ENCODE assay signal across 14 cellular contexts in genomic region chr1:184929711-184930202, GRCh38. TPM values are rescaled to one million over a fixed set of nuclear protein-coding genes. Genes with fewer than 3 reads are reported as not detected.
DNase-seq lines count a peak whose midpoint lies in the region; ATAC-seq, FAIRE-seq and TF ChIP-seq lines count a peak whose summit lies in the region.
"Had no signal": no experiment of that assay in that cellular context is flagged by ENCODE, and none has a peak within 500 bp of the region (broad histone marks: within the 10 kb centered on the region; RNA-seq: fewer than 3 reads in every experiment).

No MANE protein-coding gene starts in this region.

- FAIRE-seq in K562 (lab: Jason Lieb, UNC): no peak
- FAIRE-seq: A204.1 had no signal

- H3K36me3 ChIP-seq in K562 (ENCODE audit: control insufficient read depth, insufficient read depth, low read length): no peaks in the 10 kb centered on the region
- H3K36me3 ChIP-seq: spleen had no signal

- in situ Hi-C loops in K562 (cut with MboI): no loop called here

- DNase-seq in NCI-H1092 treated with DMSO at 0.1 percent for 48 hours (lab: John Stamatoyannopoulos, UW) (peak; percentile 45), NCI-H1092 (lab: John Stamatoyannopoulos, UW) (no peak), NCI-H345 treated with DMSO at 0.1 percent for 48 hours (lab: John Stamatoyannopoulos, UW; ENCODE audit: unreplicated experiment) (peak; percentile 92), K562 (ENCODE audit: extremely low read depth in 1 of 4, low spot score in 3 of 4) (peak in 1 of 4 experiments; percentile 16), renal cortical epithelial cell (ENCODE audit: low read depth) (peak; percentile 54), SKM-1 treated with dmso at 0.1 percent for 144 hours (lab: John Stamatoyannopoulos, UW; ENCODE audit: unreplicated experiment) (no peak), superior temporal gyrus (ENCODE audit: extremely low spot score) (no peak)
- DNase-seq in stimulated activated CD4-positive, alpha-beta T cell treated with anti-CD3 and anti-CD28 coated beads, Interleukin-12 subunit alpha, Interleukin-12 subunit beta, amount 100 ng/mL, for 4 hours: no peak
- DNase-seq: aorta, EL, islet precursor cell, nephron progenitor cell, spleen had no signal

- H3K27me3 ChIP-seq in K562 (ENCODE audit: control insufficient read depth in 2 of 2, insufficient read depth in 2 of 2, low read length in 2 of 2): no peaks in the 10 kb centered on the region
- H3K27me3 ChIP-seq: spleen had no signal

- intact Hi-C loops in K562 (cut with micrococcal nuclease): loop anchor here (2.0 to 5.0 kb wide), 2 partner anchors 43 to 122 kb away; no protein-coding TSS in a partner anchor

- WGBS in K562 (ENCODE audit: insufficient coverage, low coverage, missing lambda C conversion rate): 0% methylated on average over 3 of the region's 3 CpGs

- ATAC-seq in K562: peak; percentile 85

- CTCF ChIA-PET in K562 (lab: Yijun Ruan, JAX; ENCODE audit: low intra/inter-chr PET ratio): no interaction called here

- no peak overlapping the region for H3K4me3 ChIP-seq in K562
- H3K4me3 ChIP-seq: spleen had no signal

- no peak for TF ChIP-seq POLR2A in K562 (conservative IDR thresholded peaks at IDR 0.05)

- no peaks in the 10 kb centered on the region for H3K9me1 ChIP-seq in K562 (ENCODE audit: control insufficient read depth, insufficient read depth, low read length)

- no peak overlapping the region for H3K9ac ChIP-seq in K562 (ENCODE audit: insufficient read depth in 1 of 2, low read depth in 2 of 2, low read length in 2 of 2)

- H3K27ac ChIP-seq in K562 (ENCODE audit: extremely low read depth, low read depth, low read length): peak overlapping the region; percentile 10; the same call in 2 of the 3 replicates

- no peak overlapping the region for H2AFZ ChIP-seq in K562 (ENCODE audit: low read depth, low read length)

- peak overlapping the region; percentile 44 for H3K4me2 ChIP-seq in K562 (ENCODE audit: insufficient read depth, low read length)

- no peaks in the 10 kb centered on the region; the same call in 2 of the 3 replicates for H3K79me2 ChIP-seq in K562 (ENCODE audit: control insufficient read depth, insufficient read depth, low read length)

- 0 out of 2 replicates have a peak, but pooled peaks cover 9% of the 10 kb centered on the region for H4K20me1 ChIP-seq in K562 (replicated peaks; ENCODE audit: control insufficient read depth, insufficient read depth, low read length)

- peaks cover 0 to 10% of the 10 kb centered on the region in 2 experiments; a peak in 2 of 5 replicates for H3K4me1 ChIP-seq in K562 (replicated peaks in 1 of 2; ENCODE audit: control insufficient read depth in 2 of 2, insufficient read depth in 2 of 2, low read length in 2 of 2)

- no TSS peak for BruUV-seq in K562 (replicated peaks; lab: Mats Ljungman, UMichigan)

- TF ChIP-seq CTCF in K562 (IDR thresholded peaks at IDR 0.05 in 2 of 3, conservative IDR thresholded peaks at IDR 0.05 in 1 of 3; ENCODE audit: insufficient read depth in 2 of 3, low read depth in 1 of 3, low read length in 3 of 3): no peak

- TF ChIP-seq RAD21 in K562 (CRISPR knock-in tag; conservative IDR thresholded peaks at IDR 0.05 in 1 of 2, IDR thresholded peaks at IDR 0.05 in 1 of 2): no peak; a peak in 1 of 4 replicates

- TF ChIP-seq EP300 in K562 (IDR thresholded peaks at IDR 0.05; ENCODE audit: low read length): peak; percentile 91

- POLR2A ChIA-PET in K562 (lab: Yijun Ruan, JAX): interaction anchor here (0.7 to 1.7 kb wide), 5 partner anchors 8 to 29 kb away, joined by 3 to 7 read pairs (median 3); no protein-coding TSS in a partner anchor

- no peaks in the 10 kb centered on the region for H3K9me3 ChIP-seq in K562 (replicated peaks; ENCODE audit: control insufficient read depth, insufficient read depth, low read depth, low read length)

TF ChIP-seq in K562, 482 proteins besides CTCF, POLR2A, EP300 and RAD21 (continues in another document):
- TF ChIP-seq PML (IDR thresholded peaks at IDR 0.05; ENCODE audit: low read length) (0 out of 2 replicates have a peak, but pooled peaks have one; percentile 21), SMARCA5 (IDR thresholded peaks at IDR 0.05) (no peak), TCFL5 (CRISPR knock-in tag; conservative IDR thresholded peaks at IDR 0.05) (no peak), PRMT5 (CRISPR knock-in tag; IDR thresholded peaks at IDR 0.05) (no peak), MYC (IDR thresholded peaks at IDR 0.05; ENCODE audit: low read depth, low read length) (peak; percentile 62), MYC (CRISPR knock-in tag; IDR thresholded peaks at IDR 0.05; ENCODE audit: borderline replicate concordance, low read depth) (no peak), NR2C1 (IDR thresholded peaks at IDR 0.05) (no peak), NR2C1 (tag; IDR thresholded peaks at IDR 0.05) (no peak), GABPA (tag; conservative IDR thresholded peaks at IDR 0.05; ENCODE audit: low read depth) (0 out of 2 replicates have a peak, but pooled peaks have one; percentile 23), ZEB2 (IDR thresholded peaks at IDR 0.05) (no peak), CCAR2 (IDR thresholded peaks at IDR 0.05; ENCODE audit: low read depth, low read length) (no peak), KLF16 (IDR thresholded peaks at IDR 0.05) (peak; percentile 48; the same call in 1 of the 2 replicates), SREBF1 (IDR thresholded peaks at IDR 0.05; ENCODE audit: borderline replicate concordance, low read depth, low read length) (no peak), BACH1 (tag; IDR thresholded peaks at IDR 0.05) (no peak), PCBP1 (IDR thresholded peaks at IDR 0.05; ENCODE audit: low read depth, low read length, poor library complexity, severe bottlenecking) (no peak), SMC3 (conservative IDR thresholded peaks at IDR 0.05; ENCODE audit: insufficient read depth, low read depth, low read length) (no peak), JUN (IDR thresholded peaks at IDR 0.05; ENCODE audit: borderline replicate concordance, low read depth, low read length) (peak; percentile 24; the same call in 1 of the 2 replicates), JUN (CRISPR knock-in tag; IDR thresholded peaks at IDR 0.05; ENCODE audit: borderline replicate concordance) (no peak)
- TF ChIP-seq, protein P1, sequence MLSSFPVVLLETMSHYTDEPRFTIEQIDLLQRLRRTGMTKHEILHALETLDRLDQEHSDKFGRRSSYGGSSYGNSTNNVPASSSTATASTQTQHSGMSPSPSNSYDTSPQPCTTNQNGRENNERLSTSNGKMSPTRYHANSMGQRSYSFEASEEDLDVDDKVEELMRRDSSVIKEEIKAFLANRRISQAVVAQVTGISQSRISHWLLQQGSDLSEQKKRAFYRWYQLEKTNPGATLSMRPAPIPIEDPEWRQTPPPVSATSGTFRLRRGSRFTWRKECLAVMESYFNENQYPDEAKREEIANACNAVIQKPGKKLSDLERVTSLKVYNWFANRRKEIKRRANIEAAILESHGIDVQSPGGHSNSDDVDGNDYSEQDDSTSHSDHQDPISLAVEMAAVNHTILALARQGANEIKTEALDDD (IDR thresholded peaks at IDR 0.05): peak; percentile 84
- TF ChIP-seq, protein P2, sequence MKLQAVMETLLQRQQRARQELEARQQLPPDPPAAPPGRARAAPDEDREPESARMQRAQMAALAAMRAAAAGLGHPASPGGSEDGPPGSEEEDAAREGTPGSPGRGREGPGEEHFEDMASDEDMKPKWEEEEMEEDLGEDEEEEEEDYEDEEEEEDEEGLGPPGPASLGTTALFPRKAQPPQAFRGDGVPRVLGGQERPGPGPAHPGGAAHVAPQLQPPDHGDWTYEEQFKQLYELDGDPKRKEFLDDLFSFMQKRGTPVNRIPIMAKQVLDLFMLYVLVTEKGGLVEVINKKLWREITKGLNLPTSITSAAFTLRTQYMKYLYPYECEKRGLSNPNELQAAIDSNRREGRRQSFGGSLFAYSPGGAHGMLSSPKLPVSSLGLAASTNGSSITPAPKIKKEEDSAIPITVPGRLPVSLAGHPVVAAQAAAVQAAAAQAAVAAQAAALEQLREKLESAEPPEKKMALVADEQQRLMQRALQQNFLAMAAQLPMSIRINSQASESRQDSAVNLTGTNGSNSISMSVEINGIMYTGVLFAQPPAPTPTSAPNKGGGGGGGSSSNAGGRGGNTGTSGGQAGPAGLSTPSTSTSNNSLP (IDR thresholded peaks at IDR 0.05; ENCODE audit: borderline replicate concordance, low read depth, low read length): peak; percentile 64; the same call in 1 of the 2 replicates

RNA-seq across cellular contexts. Expression of gene NIBAN1, which starts 44.6 kb away (rescaled TPM):
- 5.4 and 20.3 TPM in 2 replicates for total RNA-seq in K562 (2011; cell fraction: chromatin; rRNA removed; ENCODE audit: low replicate concordance)
- total RNA-seq in K562 (2011; cell fraction: nucleolus; rRNA removed): 3.2 and 5.7 TPM in 2 replicates
- total RNA-seq in K562 (2011; cell fraction: nucleoplasm; rRNA removed): 10.4 and 16.7 TPM in 2 replicates
- total RNA-seq in K562 (2014; rRNA removed) (16.2 and 17.8 TPM in 2 replicates), K562 (2014; rRNA removed; fragmentation: Illumina TruSeq; extraction: Trizol) (19.8 and 25.5 TPM in 2 replicates), K562 (2015; rRNA removed; fragmentation: Illumina TruSeq; extraction: Trizol) (15.3 and 15.9 TPM in 2 replicates), K562 (2021) (20.4 and 26.6 TPM in 2 replicates), renal cortical epithelial cell (21.5 and 30.2 TPM in 2 replicates)
- polyA plus RNA-seq in K562 (2011; rRNA removed) (1.5 and 2.6 TPM in 2 replicates), K562 (2014; fragmentation: Illumina TruSeq; extraction: Trizol) (19.3 and 20.3 TPM in 2 replicates), K562 (2014; fragmentation: Nextera tagmentation; extraction: Ambion mirVana) (1 to 10 TPM; 3.5 TPM), K562 (2014; rRNA removed) (12.4 and 16.2 TPM in 2 replicates)
- polyA plus RNA-seq in K562 (2011; cell fraction: cytosol; rRNA removed): 0.73 and 1.7 TPM in 2 replicates
- 2.3 and 4.7 TPM in 2 replicates for polyA plus RNA-seq in K562 (2011; cell fraction: nucleus; rRNA removed)
- 12.0 and 48.0 TPM in 2 replicates for polyA plus RNA-seq in K562 (2012)
- 2.2 and 5.9 TPM in 2 replicates for polyA minus RNA-seq in K562 (2011; rRNA and poly(A)+ RNA removed)
- polyA minus RNA-seq in K562 (2011; cell fraction: cytosol; rRNA and poly(A)+ RNA removed): 1.3 and 2.1 TPM in 2 replicates
- polyA minus RNA-seq in K562 (2011; cell fraction: nucleus; rRNA and poly(A)+ RNA removed): 2.3 and 8.1 TPM in 2 replicates

Comparison
In these comparisons a context has a peak if more than half of its experiments do, and no peak if none do; other contexts are left out.
1. DNase-seq: peak in NCI-H1092 treated with DMSO at 0.1 percent for 48 hours (single experiment), NCI-H345 treated with DMSO at 0.1 percent for 48 hours (single experiment) and renal cortical epithelial cell (single experiment); none in NCI-H1092 (single experiment), stimulated activated CD4-positive, alpha-beta T cell treated with anti-CD3 and anti-CD28 coated beads, Interleukin-12 subunit alpha, Interleukin-12 subunit beta, amount 100 ng/mL, for 4 hours (single experiment), SKM-1 treated with dmso at 0.1 percent for 144 hours (single experiment) and superior temporal gyrus (single experiment).